In genomic region chr4:182448281-182449151, GRCh38 we compare ENCODE assay signal across 8 cellular contexts.
DNase-seq lines count a peak whose midpoint lies in the region; ATAC-seq and TF ChIP-seq lines count a peak whose summit lies in the region.

No MANE protein-coding gene starts in this region.

- POLR2A ChIA-PET in CD8-positive, alpha-beta T cell (lab: Charles Lee), result no interaction called here

- intact Hi-C loops in CD8-positive, alpha-beta T cell (cut with DNase I, micrococcal nuclease), result no loop called here
- intact Hi-C loops in Right ventricle myocardium superior (cut with DNase I), result no loop called here

- H3K36me3 ChIP-seq in CD8-positive, alpha-beta T cell (ENCODE audit: insufficient read depth, low read length), result no peaks in the 10 kb centered on the region
- H3K36me3 ChIP-seq in adipocyte (ENCODE audit: control insufficient read depth, insufficient read depth, low read length, severe bottlenecking), result no peaks in the 10 kb centered on the region

- peaks cover 19% of the 10 kb centered on the region for H3K27me3 ChIP-seq in CD8-positive, alpha-beta T cell (ENCODE audit: insufficient read depth, low read length)
- no peaks in the 10 kb centered on the region for H3K27me3 ChIP-seq in adipocyte (replicated peaks; ENCODE audit: control insufficient read depth, insufficient read depth, low read length)

- CTCF ChIA-PET in CD8-positive, alpha-beta T cell (lab: Charles Lee), result no interaction called here

- H3K4me1 ChIP-seq in CD8-positive, alpha-beta T cell (ENCODE audit: insufficient read depth, low read length), result peaks cover 15% of the 10 kb centered on the region
- H3K4me1 ChIP-seq in adipocyte (ENCODE audit: control insufficient read depth, insufficient read depth, low read length), result peaks cover 14% of the 10 kb centered on the region

- no peaks in the 10 kb centered on the region for H3K36me3 Mint-ChIP-seq in CD8-positive, alpha-beta T cell
- no peaks in the 10 kb centered on the region for H3K36me3 Mint-ChIP-seq in type B pancreatic cell

- peak overlapping the region; percentile 71 for H3K4me3 Mint-ChIP-seq in CD8-positive, alpha-beta T cell
- peak overlapping the region; percentile 97 for H3K4me3 Mint-ChIP-seq in type B pancreatic cell

- no peaks in the 10 kb centered on the region for H3K9me3 Mint-ChIP-seq in CD8-positive, alpha-beta T cell
- no peaks in the 10 kb centered on the region for H3K9me3 Mint-ChIP-seq in type B pancreatic cell

- no peak overlapping the region for H3K4me3 ChIP-seq in CD8-positive, alpha-beta T cell (ENCODE audit: low read depth, low read length)
- H3K4me3 ChIP-seq in adipocyte (ENCODE audit: low read length), result peak overlapping the region; percentile 89

- peak in 4 of 7 experiments; percentile 11 to 52 (median 26) for DNase-seq in CD8-positive, alpha-beta T cell
- DNase-seq in HK-2 (ENCODE audit: unreplicated experiment), result peak; percentile 89
- DNase-seq in adipocyte (ENCODE audit: low read depth), result peak; percentile 98
- DNase-seq in Right ventricle myocardium superior, result peak; percentile 95
- DNase-seq in occipital lobe (lab: John Stamatoyannopoulos, UW), result peak; percentile 70
- peak; percentile 92 for DNase-seq in type B pancreatic cell (ENCODE audit: extremely low spot score, unreplicated experiment)

- peak; percentile 76 for ATAC-seq in CD8-positive, alpha-beta T cell
- ATAC-seq in GM21360 (IDR thresholded peaks at IDR 0.05; ENCODE audit: unreplicated experiment) (peak; percentile 97), Right ventricle myocardium superior (ENCODE audit: poor library complexity) (peak; percentile 99)

- H3K27ac Mint-ChIP-seq in CD8-positive, alpha-beta T cell, result no peak overlapping the region
- H3K27ac Mint-ChIP-seq in type B pancreatic cell, result peak overlapping the region; percentile 52

- peaks cover 22% of the 10 kb centered on the region for H3K4me1 Mint-ChIP-seq in CD8-positive, alpha-beta T cell (ENCODE audit: low read depth)
- peaks cover 20% of the 10 kb centered on the region for H3K4me1 Mint-ChIP-seq in type B pancreatic cell (ENCODE audit: unreplicated experiment)

- TF ChIP-seq CTCF in CD8-positive, alpha-beta T cell (IDR thresholded peaks at IDR 0.05), result no peak
- peak; percentile 24 for TF ChIP-seq CTCF in type B pancreatic cell (conservative IDR thresholded peaks at IDR 0.05)

- peak overlapping the region; percentile 85 for H3K9ac ChIP-seq in adipocyte (ENCODE audit: low read length)

- no peak overlapping the region for H3K27ac ChIP-seq in CD8-positive, alpha-beta T cell (ENCODE audit: low read depth, low read length)

- H3K9me3 ChIP-seq in CD8-positive, alpha-beta T cell (ENCODE audit: low read length), result no peaks in the 10 kb centered on the region
- H3K9me3 ChIP-seq in adipocyte (ENCODE audit: control insufficient read depth, low read length), result no peaks in the 10 kb centered on the region

- peaks cover 64% of the 10 kb centered on the region for H3K27me3 Mint-ChIP-seq in CD8-positive, alpha-beta T cell (ENCODE audit: low read depth)
- peaks cover 13% of the 10 kb centered on the region for H3K27me3 Mint-ChIP-seq in type B pancreatic cell

TF ChIP-seq in PFSK-1, 5 proteins besides CTCF, POLR2A, EP300 and RAD21:
- 0 out of 4 replicates have a peak, but pooled peaks of 1 of the 2 experiments have one; percentile 21 for TF ChIP-seq REST (IDR thresholded peaks at IDR 0.05; ENCODE audit: insufficient read depth in 1 of 2, low read depth in 2 of 2, low read length in 2 of 2)
- 0 out of 2 replicates have a peak, but pooled peaks have one; percentile 47 for TF ChIP-seq SIN3A (IDR thresholded peaks at IDR 0.05; ENCODE audit: borderline replicate concordance, insufficient read depth, low read length)
- TF ChIP-seq FOXP2 (optimal IDR thresholded peaks at IDR 0.05; ENCODE audit: borderline replicate concordance, extremely low read depth, extremely low read length, insufficient read depth), result peak; percentile 96
- TF ChIP-seq TAF1 (IDR thresholded peaks at IDR 0.05; ENCODE audit: borderline replicate concordance, insufficient read depth, low read length), result peak; percentile 80
- TF ChIP-seq POLR2AphosphoS5 (IDR thresholded peaks at IDR 0.05; ENCODE audit: low read depth, low read length), result peak; percentile 42; the same call in 1 of the 2 replicates

Comparison
In these comparisons a context has a peak if more than half of its experiments do, and no peak if none do; other contexts are left out.
1. DNase-seq: peak in every context shown above with its lines; median percentile 98 in adipocyte; 95 in Right ventricle myocardium superior; 92 in type B pancreatic cell; 89 in HK-2; 70 in occipital lobe; 26 in CD8-positive, alpha-beta T cell.